1 cellular context compared by ENCODE assay signal in the genomic region with DNA sequence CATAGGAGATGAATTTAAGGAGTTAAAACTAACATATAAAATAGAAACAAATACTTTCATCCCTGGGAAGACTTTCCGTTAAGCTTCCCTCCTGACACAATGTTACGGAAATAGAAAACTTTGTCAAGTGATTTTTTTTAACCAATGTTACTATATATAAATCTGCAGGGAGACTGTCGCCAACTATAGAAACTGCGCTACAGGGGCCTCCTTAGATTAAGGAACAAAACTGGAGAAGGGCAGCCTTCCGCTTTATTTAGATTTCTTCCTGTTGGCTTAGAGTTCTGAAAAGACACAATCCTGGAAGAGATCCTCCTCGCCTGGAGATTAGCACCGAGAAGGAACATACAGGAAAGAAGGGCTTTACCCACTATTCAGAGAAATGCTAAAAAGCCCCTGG.
TF ChIP-seq lines count a peak whose summit lies in the region.

No MANE protein-coding gene starts in this region.

TF ChIP-seq in H1, 55 proteins besides CTCF, POLR2A, EP300 and RAD21 (continued from another document):
- TF ChIP-seq CTBP2 (IDR thresholded peaks at IDR 0.05; ENCODE audit: borderline replicate concordance, insufficient read depth, insufficient read length, low read length) (no peak), CEBPB (IDR thresholded peaks at IDR 0.05; ENCODE audit: low read depth, low read length) (no peak), POLR2AphosphoS5 (IDR thresholded peaks at IDR 0.05; ENCODE audit: low read depth, low read length) (no peak)
TF ChIP-seq in H1: peak in this region for 0.
